In the genomic region with DNA sequence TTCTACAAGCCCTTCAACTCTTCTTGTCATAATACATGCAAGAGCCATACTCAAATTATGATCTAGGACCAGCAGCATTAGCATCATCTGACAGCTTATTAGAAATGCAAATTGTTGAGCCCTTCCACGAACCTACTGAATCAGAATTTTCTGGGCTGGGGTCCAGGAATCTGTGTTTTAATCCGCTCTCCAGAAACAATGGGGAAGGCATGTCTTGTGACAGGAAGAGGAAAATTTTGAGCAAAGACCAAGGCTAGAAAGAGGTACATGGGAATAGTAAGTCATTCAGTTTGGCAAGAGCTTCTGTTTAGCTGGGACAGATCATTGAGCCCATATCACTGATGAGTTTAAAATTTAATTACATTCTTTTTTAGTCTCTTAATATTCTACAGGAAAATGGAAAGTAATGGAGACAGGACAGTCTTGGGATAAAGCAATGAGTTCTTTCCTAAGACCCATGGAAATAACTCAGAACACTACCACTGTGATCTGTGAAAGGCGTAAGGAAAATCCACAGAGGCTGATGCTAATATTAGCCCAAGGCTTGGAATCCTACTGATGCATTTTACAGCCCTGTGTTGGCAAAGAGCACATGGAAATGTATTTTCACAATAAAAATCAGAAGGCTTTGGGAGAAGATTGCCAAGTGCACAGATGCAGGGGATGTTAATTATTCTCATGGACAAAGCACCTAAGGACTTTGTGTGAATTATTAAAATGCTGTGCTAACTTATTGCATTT, we compare ENCODE assay signal across 19 cellular contexts.
"Had no signal": no experiment of that assay in that cellular context is flagged by ENCODE, and none has a peak within 500 bp of the region (broad histone marks: within the 10 kb centered on the region; RNA-seq: fewer than 3 reads in every experiment).

No MANE protein-coding gene starts in this region.

- H3K27ac ChIP-seq: coronary artery, epithelial cell of prostate, right lobe of liver, suprapubic skin, upper lobe of left lung had no signal

- H3K36me3 ChIP-seq: right lobe of liver, spleen, suprapubic skin, upper lobe of left lung had no signal

- ATAC-seq: activated CD8-positive, alpha-beta memory T cell treated with anti-CD3 and anti-CD28 coated beads, Interleukin-2, amount 10 ng/mL, durations not matched to agents 7 days and 5 days; effector memory CD8-positive, alpha-beta T cell; right lobe of liver; stimulated activated naive B cell treated with anti-CD40 and anti-IgM and Interleukin-4, amounts not matched to agents 10 μg/mL and 1 μg/mL and 100 μg/mL, for 72 hours had no signal

- H3K4me3 ChIP-seq: coronary artery, right lobe of liver, spleen, suprapubic skin, upper lobe of left lung had no signal

- H3K4me3 Mint-ChIP-seq: activated CD8-positive, alpha-beta memory T cell treated with anti-CD3 and anti-CD28 coated beads, Interleukin-2, amount 10 ng/mL, durations not matched to agents 7 days and 5 days; activated naive CD8-positive, alpha-beta T cell treated with anti-CD3 and anti-CD28 coated beads for 36 hours; activated T-cell treated with anti-CD3 and anti-CD28 coated beads, Interleukin-2, amount 50 U/mL, for 24 hours; effector memory CD8-positive, alpha-beta T cell; mesothelial cell of epicardium; stimulated activated naive B cell treated with anti-CD40 and anti-IgM and Interleukin-4, amounts not matched to agents 10 μg/mL and 1 μg/mL and 100 μg/mL, for 72 hours had no signal

- H3K4me1 ChIP-seq: right lobe of liver, spleen, suprapubic skin, upper lobe of left lung had no signal

- H3K27ac Mint-ChIP-seq: activated CD8-positive, alpha-beta memory T cell treated with anti-CD3 and anti-CD28 coated beads, Interleukin-2, amount 10 ng/mL, durations not matched to agents 7 days and 5 days; activated naive CD8-positive, alpha-beta T cell treated with anti-CD3 and anti-CD28 coated beads for 36 hours; activated T-cell treated with anti-CD3 and anti-CD28 coated beads, Interleukin-2, amount 50 U/mL, for 24 hours; effector memory CD8-positive, alpha-beta T cell; mesothelial cell of epicardium; progenitor cell of endocrine pancreas; stimulated activated naive B cell treated with anti-CD40 and anti-IgM and Interleukin-4, amounts not matched to agents 10 μg/mL and 1 μg/mL and 100 μg/mL, for 72 hours had no signal

- H3K9me3 Mint-ChIP-seq: effector memory CD8-positive, alpha-beta T cell had no signal

- H3K36me3 Mint-ChIP-seq: activated CD8-positive, alpha-beta memory T cell treated with anti-CD3 and anti-CD28 coated beads, Interleukin-2, amount 10 ng/mL, durations not matched to agents 7 days and 5 days; activated naive CD8-positive, alpha-beta T cell treated with anti-CD3 and anti-CD28 coated beads for 36 hours; mesothelial cell of epicardium; stimulated activated naive B cell treated with anti-CD40 and anti-IgM and Interleukin-4, amounts not matched to agents 10 μg/mL and 1 μg/mL and 100 μg/mL, for 72 hours had no signal

- H3K27me3 Mint-ChIP-seq: activated CD8-positive, alpha-beta memory T cell treated with anti-CD3 and anti-CD28 coated beads, Interleukin-2, amount 10 ng/mL, durations not matched to agents 7 days and 5 days; progenitor cell of endocrine pancreas; stimulated activated naive B cell treated with anti-CD40 and anti-IgM and Interleukin-4, amounts not matched to agents 10 μg/mL and 1 μg/mL and 100 μg/mL, for 72 hours had no signal

- H3K27me3 ChIP-seq: right lobe of liver, spleen, suprapubic skin, upper lobe of left lung had no signal

- H3K9me3 ChIP-seq: right lobe of liver, spleen, suprapubic skin, upper lobe of left lung had no signal

- DNase-seq: activated CD4-positive, alpha-beta T cell treated with anti-CD3 and anti-CD28 coated beads for 1 hour; activated CD4-positive, alpha-beta T cell treated with anti-CD3 and anti-CD28 coated beads, Interleukin-2, amount 50 U/mL, for 48 hours; activated CD8-positive, alpha-beta memory T cell treated with anti-CD3 and anti-CD28 coated beads, Interleukin-2, amount 10 ng/mL, durations not matched to agents 7 days and 5 days; activated effector memory CD4-positive, alpha-beta T cell treated with Interleukin-2 at 50 U/mL for 16 hours; activated naive CD8-positive, alpha-beta T cell treated with anti-CD3 and anti-CD28 coated beads for 36 hours; activated T-cell treated with anti-CD3 and anti-CD28 coated beads, Interleukin-2, amount 50 U/mL, for 24 hours; effector memory CD8-positive, alpha-beta T cell; glutamatergic neuron; right lobe of liver; spleen; stimulated activated CD4-positive, alpha-beta T cell treated with anti-CD3 and anti-CD28 coated beads, Interleukin-2, amount 100 ng/mL, for 24 hours; stimulated activated naive B cell treated with anti-CD40 and anti-IgM and Interleukin-4, amounts not matched to agents 10 μg/mL and 1 μg/mL and 100 μg/mL, for 72 hours; T1000; upper lobe of left lung had no signal

- H3K4me1 Mint-ChIP-seq: activated CD8-positive, alpha-beta memory T cell treated with anti-CD3 and anti-CD28 coated beads, Interleukin-2, amount 10 ng/mL, durations not matched to agents 7 days and 5 days; activated naive CD8-positive, alpha-beta T cell treated with anti-CD3 and anti-CD28 coated beads for 36 hours; mesothelial cell of epicardium; stimulated activated naive B cell treated with anti-CD40 and anti-IgM and Interleukin-4, amounts not matched to agents 10 μg/mL and 1 μg/mL and 100 μg/mL, for 72 hours had no signal
